1 cellular context compared by ENCODE assay signal in the genomic region with DNA sequence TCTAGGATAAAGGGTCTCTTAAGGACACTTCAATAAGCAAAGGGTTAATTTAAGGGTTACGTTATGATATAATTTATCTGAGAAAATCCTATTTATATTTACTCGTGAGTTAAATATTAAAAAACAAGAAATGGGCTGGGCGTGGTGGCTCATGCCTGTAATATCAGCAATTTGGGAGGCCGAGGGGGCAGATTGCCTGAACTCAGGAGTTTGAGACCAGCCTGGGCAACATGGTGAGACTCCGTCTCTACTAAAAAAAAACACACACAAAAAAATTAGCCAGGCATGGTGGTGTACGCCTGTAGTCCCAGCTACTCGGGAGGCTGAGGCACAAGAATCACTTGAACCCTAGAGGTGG. TPM values are rescaled to one million over a fixed set of nuclear protein-coding genes. Genes with fewer than 3 reads are reported as not detected.
"Had no signal": no experiment of that assay in that cellular context is flagged by ENCODE, and none has a peak within 500 bp of the region (broad histone marks: within the 10 kb centered on the region; RNA-seq: fewer than 3 reads in every experiment).

No MANE protein-coding gene starts in this region.

RNA-seq across cellular contexts. Expression of a gene that starts 50.4 kb away (rescaled TPM):
- total RNA-seq: OCI-LY7 had no signal
